9 cellular contexts compared by ENCODE assay signal in the genomic region with DNA sequence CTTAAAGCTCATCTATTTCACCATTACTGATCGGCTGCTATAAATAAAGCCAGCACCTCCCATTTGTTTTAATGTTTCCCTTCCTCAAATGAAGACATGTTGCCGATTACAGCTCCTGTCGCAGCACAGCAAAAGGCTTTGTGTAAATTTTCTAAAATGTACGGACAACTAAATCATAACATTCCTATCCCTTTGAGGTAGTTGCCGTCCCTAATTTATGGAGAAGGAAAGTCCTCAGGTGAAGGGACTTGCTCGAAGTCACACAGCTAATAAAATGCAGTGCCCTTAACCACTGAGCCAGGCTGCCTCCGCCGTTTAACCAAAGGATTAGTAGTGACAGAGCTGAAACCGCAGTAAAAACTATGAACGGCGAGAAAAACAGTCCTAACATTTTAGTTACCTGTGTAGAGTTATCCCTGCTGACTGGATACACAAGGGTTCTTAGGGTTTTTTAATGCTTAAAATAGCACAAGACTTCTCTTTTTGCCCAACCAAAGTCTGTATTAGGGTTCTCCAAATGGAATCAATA. TPM values are rescaled to one million over a fixed set of nuclear protein-coding genes. Genes with fewer than 3 reads are reported as not detected.
DNase-seq lines count a peak whose midpoint lies in the region; ATAC-seq, FAIRE-seq and TF ChIP-seq lines count a peak whose summit lies in the region.
"Had no signal": no experiment of that assay in that cellular context is flagged by ENCODE, and none has a peak within 500 bp of the region (broad histone marks: within the 10 kb centered on the region; RNA-seq: fewer than 3 reads in every experiment).

No MANE protein-coding gene starts in this region.

- no peak overlapping the region for H3K4ac ChIP-seq in H1 (replicated peaks; ENCODE audit: insufficient read length, low read depth, low read length)

- peaks cover 0 to 18% (median 0%) of the 10 kb centered on the region in 3 donors for H3K36me3 ChIP-seq in Peyer's patch
- H3K36me3 ChIP-seq in H1 (ENCODE audit: control insufficient read depth in 2 of 4, insufficient read depth in 4 of 4, low read length in 3 of 4), result no peaks in the 10 kb centered on the region; a peak in 1 of 8 replicates
- peaks cover 29% of the 10 kb centered on the region for H3K36me3 ChIP-seq in neutrophil

- H3K23ac ChIP-seq in H1 (ENCODE audit: insufficient read length), result no peak overlapping the region

- H3K14ac ChIP-seq in H1 (ENCODE audit: insufficient read length), result no peak overlapping the region

- H3K18ac ChIP-seq in H1 (ENCODE audit: extremely low read depth, low read length), result no peak overlapping the region

- H2BK12ac ChIP-seq in H1 (ENCODE audit: low read depth, low read length), result no peak overlapping the region

- H3K9me3 ChIP-seq in Peyer's patch (no peaks in the 10 kb centered on the region), H1 (ENCODE audit: insufficient read depth in 2 of 2, low read depth in 1 of 2, low read length in 1 of 2) (peaks cover 0 to 4% of the 10 kb centered on the region in 2 experiments; a peak in 1 of 4 replicates), neutrophil (no peaks in the 10 kb centered on the region)

- no peak overlapping the region for H4K8ac ChIP-seq in H1 (ENCODE audit: extremely low read depth, insufficient read depth, low read length)

- H4K20me1 ChIP-seq in H1 (replicated peaks in 1 of 2; ENCODE audit: control insufficient read depth in 1 of 2, insufficient read depth in 2 of 2, low read length in 2 of 2), result no peaks in the 10 kb centered on the region

- peak overlapping the region; percentile 87 to 99 (median 98) for H3K4me3 ChIP-seq in Peyer's patch
- peak overlapping the region; percentile 70 to 80 (median 75) for H3K4me3 ChIP-seq in H1 (ENCODE audit: extremely low read depth in 1 of 4, insufficient read depth in 2 of 4, low read depth in 3 of 4, low read length in 4 of 4)
- H3K4me3 ChIP-seq in neutrophil (ENCODE audit: low read depth in 1 of 2, low read length in 1 of 2), result peak overlapping the region; percentile 95

- H3K4me2 ChIP-seq in H1 (ENCODE audit: insufficient read depth in 1 of 2, low read depth in 2 of 2, low read length in 2 of 2), result peak overlapping the region; percentile 80 to 89

- H4K91ac ChIP-seq in H1 (replicated peaks; ENCODE audit: insufficient read length, low read length), result no peak overlapping the region

- CTCF ChIA-PET in H1 (lab: Charles Lee; ENCODE audit: partially characterized antibody), result interaction anchor here (0.6 to 5.8 kb wide), 30 partner anchors 8 to 682 kb away, joined by 3 to 47 read pairs (median 5); partner anchors contain the start of genes CDA, DDOST and FAM43B

- H3K27me3 ChIP-seq in Peyer's patch (no peaks in the 10 kb centered on the region), H1 (replicated peaks in 1 of 4; ENCODE audit: control insufficient read depth in 3 of 4, extremely low read depth in 1 of 4, insufficient read depth in 3 of 4, low read length in 3 of 4) (peaks cover 0 to 5% (median 0%) of the 10 kb centered on the region in 4 experiments; a peak in 2 of 7 replicates), neutrophil (no peaks in the 10 kb centered on the region)

- H3K23me2 ChIP-seq in H1 (ENCODE audit: low read depth, low read length), result peaks cover 5% of the 10 kb centered on the region; the same call in 1 of the 2 replicates

- H4K5ac ChIP-seq in H1 (ENCODE audit: insufficient read length, low read depth, low read length), result no peak overlapping the region

- no peak for FAIRE-seq in H1 (lab: Jason Lieb, UNC)
- FAIRE-seq: A204.1 had no signal

- peaks cover 0 to 11% (median 4%) of the 10 kb centered on the region in 4 donors for H3K4me1 ChIP-seq in Peyer's patch
- peaks cover 0 to 7% (median 0%) of the 10 kb centered on the region in 4 experiments; a peak in 2 of 7 replicates for H3K4me1 ChIP-seq in H1 (replicated peaks in 1 of 4; ENCODE audit: control insufficient read depth in 3 of 4, insufficient read depth in 4 of 4, low read length in 3 of 4)
- H3K4me1 ChIP-seq in neutrophil (ENCODE audit: control insufficient read depth in 1 of 2, insufficient read depth in 1 of 2, low read depth in 1 of 2, low read length in 1 of 2), result peaks cover 19 to 23% of the 10 kb centered on the region in 2 experiments

- TF ChIP-seq CTCF in Peyer's patch (IDR thresholded peaks at IDR 0.05) (no peak), H1 (IDR thresholded peaks at IDR 0.05; ENCODE audit: control extremely low read depth in 1 of 3, insufficient read depth in 1 of 3, low read depth in 1 of 3, low read length in 3 of 3) (no peak), neutrophil (IDR thresholded peaks at IDR 0.05) (no peak)

- no peak overlapping the region for H2BK20ac ChIP-seq in H1 (ENCODE audit: low read length)

- DNase-seq in DMS 273 (lab: John Stamatoyannopoulos, UW; ENCODE audit: unreplicated experiment), result peak; percentile 52
- DNase-seq in DMS 273 treated with DMSO at 0.1 percent for 48 hours (lab: John Stamatoyannopoulos, UW), result no peak
- no peak for DNase-seq in Peyer's patch
- no peak for DNase-seq in H1 (ENCODE audit: low read depth in 1 of 2, low spot score in 2 of 2)
- DNase-seq in GDM1 (lab: John Stamatoyannopoulos, UW), result no peak

- H3K79me2 ChIP-seq in H1 (ENCODE audit: control insufficient read depth in 1 of 2, insufficient read depth in 2 of 2, low read length in 2 of 2), result no peaks in the 10 kb centered on the region

- no peaks in the 10 kb centered on the region for H3K79me1 ChIP-seq in H1 (ENCODE audit: low read depth, low read length)

- H3K9ac ChIP-seq in H1 (replicated peaks in 1 of 4; ENCODE audit: extremely low read depth in 1 of 4, low read depth in 3 of 4, low read length in 3 of 4), result peak overlapping the region; percentile 13 to 66 (median 45); a peak in 6 of 7 replicates

- POLR2A ChIA-PET in H1 (lab: Charles Lee; ENCODE audit: partially characterized antibody), result interaction anchor here (0.5 to 2.3 kb wide), 13 partner anchors 9 to 548 kb away, joined by 3 to 13 read pairs (median 4); partner anchors contain the start of genes FAM43B and HP1BP3

- TF ChIP-seq EP300 in H1 (IDR thresholded peaks at IDR 0.05; ENCODE audit: borderline replicate concordance in 1 of 2, low read depth in 2 of 2, low read length in 2 of 2), result no peak

- no peak for TF ChIP-seq RAD21 in H1 (IDR thresholded peaks at IDR 0.05 in 1 of 2, conservative IDR thresholded peaks at IDR 0.05 in 1 of 2; ENCODE audit: low read depth in 2 of 2, low read length in 2 of 2)

- ATAC-seq in HG03565 (IDR thresholded peaks at IDR 0.05; ENCODE audit: unreplicated experiment), result no peak
- ATAC-seq in GM18909 (IDR thresholded peaks at IDR 0.05; ENCODE audit: poor library complexity, unreplicated experiment), result no peak

- peak overlapping the region; percentile 99 for H2AFZ ChIP-seq in H1 (ENCODE audit: low read length)

- H2BK120ac ChIP-seq in H1 (replicated peaks; ENCODE audit: low read depth, low read length), result no peak overlapping the region

- WGBS in H1 (ENCODE audit: extremely low coverage in 1 of 2, insufficient coverage in 1 of 2, insufficient read length in 1 of 2, insufficient replicate concordance in 2 of 2, low coverage in 1 of 2, low lambda C conversion rate in 2 of 2, missing lambda C conversion rate in 1 of 2), 2 experiments, result 8% methylated on average over 11 of the region's 11 CpGs; no CpG with 5 or more reads in 1 of the 2 experiments

- H2AK5ac ChIP-seq in H1 (ENCODE audit: low read depth, low read length), result no peak overlapping the region

- no peak overlapping the region for H2BK15ac ChIP-seq in H1 (ENCODE audit: low read length)

- peak overlapping the region; percentile 90 to 96 (median 94) for H3K27ac ChIP-seq in Peyer's patch
- no peak overlapping the region; the same call in 1 of the 2 replicates for H3K27ac ChIP-seq in H1 (ENCODE audit: low read depth, low read length)
- H3K27ac ChIP-seq in neutrophil, result peak overlapping the region; percentile 99

- TF ChIP-seq POLR2A in Peyer's patch (IDR thresholded peaks at IDR 0.05) (no peak), H1 (IDR thresholded peaks at IDR 0.05; ENCODE audit: control extremely low read depth in 1 of 2, low read depth in 2 of 2, low read length in 2 of 2) (no peak)

- no peak overlapping the region for H3K56ac ChIP-seq in H1 (replicated peaks; ENCODE audit: insufficient read length, low read depth, low read length)

- H2BK5ac ChIP-seq in H1 (ENCODE audit: low read depth, low read length), result peak overlapping the region; percentile 3; the same call in 1 of the 2 replicates

RNA-seq across cellular contexts. Expression of gene PINK1, which starts 0.9 kb away (rescaled TPM):
- total RNA-seq in Peyer's patch, result 10 to 100 TPM; 71.8 to 96.1 (median 89.4) TPM
- 19.3 and 20.5 TPM in 2 replicates for total RNA-seq in H1 (2021; fragmentation: NEBNext Ultra II Directional; extraction: Animal tissue kit (Norgen Biotek cat#: 25700))
- 16.1 and 21.0 TPM in 2 replicates for polyA plus RNA-seq in H1 (2011; rRNA removed)
- polyA plus RNA-seq in H1 (2011; cell fraction: cytosol; rRNA removed), result 24.1 TPM
- 18.1 TPM for polyA plus RNA-seq in H1 (2011; cell fraction: nucleus; rRNA removed)
- polyA plus RNA-seq in H1 (2012, experiment 1 of 2), result 13.9 to 22.3 TPM (median 20.0 TPM) in 4 replicates
- polyA plus RNA-seq in H1 (2012, experiment 2 of 2), result 14.5 TPM
- polyA plus RNA-seq in H1 (2013, experiment 1 of 2), result 12.1 TPM
- polyA plus RNA-seq in H1 (2013, experiment 2 of 2), result 12.0 TPM
- 8.6 and 13.2 TPM in 2 replicates for polyA minus RNA-seq in H1 (2011; rRNA and poly(A)+ RNA removed)
- 7.8 TPM for polyA minus RNA-seq in H1 (2011; cell fraction: cytosol; rRNA and poly(A)+ RNA removed)
- 5.9 TPM for polyA minus RNA-seq in H1 (2011; cell fraction: nucleus; rRNA and poly(A)+ RNA removed)

RNA-seq across cellular contexts. Expression of gene DDOST, which starts 27.0 kb away (rescaled TPM):
- total RNA-seq in Peyer's patch, result 100 to 1,000 TPM in 3 of 4 donors, 10 to 100 TPM in 1; 44.6 to 145 (median 126) TPM
- 253 and 260 TPM in 2 replicates for total RNA-seq in H1 (2021; fragmentation: NEBNext Ultra II Directional; extraction: Animal tissue kit (Norgen Biotek cat#: 25700))
- polyA plus RNA-seq in H1 (2011; rRNA removed), result 300 and 336 TPM in 2 replicates
- polyA plus RNA-seq in H1 (2011; cell fraction: cytosol; rRNA removed), result 310 TPM
- polyA plus RNA-seq in H1 (2011; cell fraction: nucleus; rRNA removed), result 218 TPM
- polyA plus RNA-seq in H1 (2012, experiment 1 of 2), result 199 to 273 TPM (median 262 TPM) in 4 replicates
- 359 TPM for polyA plus RNA-seq in H1 (2012, experiment 2 of 2)
- polyA plus RNA-seq in H1 (2013, experiment 1 of 2), result 314 TPM
- 341 TPM for polyA plus RNA-seq in H1 (2013, experiment 2 of 2)
- 272 and 301 TPM in 2 replicates for polyA minus RNA-seq in H1 (2011; rRNA and poly(A)+ RNA removed)
- polyA minus RNA-seq in H1 (2011; cell fraction: cytosol; rRNA and poly(A)+ RNA removed), result 158 TPM
- 100 TPM for polyA minus RNA-seq in H1 (2011; cell fraction: nucleus; rRNA and poly(A)+ RNA removed)

RNA-seq across cellular contexts. Expression of gene CDA, which starts 45.2 kb away (rescaled TPM):
- total RNA-seq in Peyer's patch, result 10 to 100 TPM in 3 of 4 donors, not detected in 1; 33.9 to 47.1 (median 39.1) TPM
- 3.3 and 4.4 TPM in 2 replicates for total RNA-seq in H1 (2021; fragmentation: NEBNext Ultra II Directional; extraction: Animal tissue kit (Norgen Biotek cat#: 25700))
- 11.3 TPM in 2 replicates for polyA plus RNA-seq in H1 (2011; rRNA removed)
- polyA plus RNA-seq in H1 (2011; cell fraction: cytosol; rRNA removed), result 7.0 TPM
- 5.3 TPM for polyA plus RNA-seq in H1 (2011; cell fraction: nucleus; rRNA removed)
- 4.4 to 10.1 TPM (median 7.1 TPM) in 4 replicates for polyA plus RNA-seq in H1 (2012, experiment 1 of 2)
- 7.0 TPM for polyA plus RNA-seq in H1 (2012, experiment 2 of 2)
- 7.4 TPM for polyA plus RNA-seq in H1 (2013, experiment 1 of 2)
- 7.4 TPM for polyA plus RNA-seq in H1 (2013, experiment 2 of 2)
- 3.0 and 3.9 TPM in 2 replicates for polyA minus RNA-seq in H1 (2011; rRNA and poly(A)+ RNA removed)
- polyA minus RNA-seq in H1 (2011; cell fraction: cytosol; rRNA and poly(A)+ RNA removed), result 4.9 TPM
- polyA minus RNA-seq in H1 (2011; cell fraction: nucleus; rRNA and poly(A)+ RNA removed), result 2.2 TPM
